ENCODE assay signal across 1 cellular context in genomic region chr18:63157293-63158011, GRCh38.
TF ChIP-seq lines count a peak whose summit lies in the region.

No MANE protein-coding gene starts in this region.

TF ChIP-seq in WTC11, 78 proteins besides CTCF, POLR2A, EP300 and RAD21 (continued from another document):
- no peak for TF ChIP-seq ARID4B (CRISPR knock-in tag; IDR thresholded peaks at IDR 0.05; ENCODE audit: borderline replicate concordance)
- no peak for TF ChIP-seq ZNF232 (CRISPR knock-in tag; IDR thresholded peaks at IDR 0.05)
- no peak for TF ChIP-seq ZNF138 (CRISPR knock-in tag; conservative IDR thresholded peaks at IDR 0.05)
